In genomic region chr17:5413682-5414081, GRCh38 we compare ENCODE assay signal across 9 cellular contexts. TPM values are rescaled to one million over a fixed set of nuclear protein-coding genes. Genes with fewer than 3 reads are reported as not detected.
DNase-seq lines count a peak whose midpoint lies in the region; ATAC-seq and TF ChIP-seq lines count a peak whose summit lies in the region.
"Had no signal": no experiment of that assay in that cellular context is flagged by ENCODE, and none has a peak within 500 bp of the region (broad histone marks: within the 10 kb centered on the region; RNA-seq: fewer than 3 reads in every experiment).

No MANE protein-coding gene starts in this region.

- ATAC-seq in GM18858 (IDR thresholded peaks at IDR 0.05; ENCODE audit: unreplicated experiment): no peak
- no peak for ATAC-seq in HG02970 (IDR thresholded peaks at IDR 0.05; ENCODE audit: low FRiP score, unreplicated experiment)
- ATAC-seq: left ventricle myocardium superior had no signal

- in situ Hi-C loops in ACHN (cut with HindIII; ENCODE audit: low pct_ligation_motif_present, low pct_unique_long_range_greater_than_20kb, low sequenced_read_pairs): no loop called here

- peaks cover 1% of the 10 kb centered on the region for H3K9me3 Mint-ChIP-seq in glutamatergic neuron (ENCODE audit: unreplicated experiment)

- peaks cover 3% of the 10 kb centered on the region for H3K27me3 Mint-ChIP-seq in glutamatergic neuron (ENCODE audit: unreplicated experiment)

- no peak overlapping the region for H3K27ac Mint-ChIP-seq in glutamatergic neuron (ENCODE audit: unreplicated experiment)

- TF ChIP-seq CTCF in glutamatergic neuron (IDR thresholded peaks at IDR 0.05; ENCODE audit: partially characterized antibody, unreplicated experiment): no peak

- no peak overlapping the region for H3K4me3 Mint-ChIP-seq in glutamatergic neuron (ENCODE audit: unreplicated experiment)

- H3K4me1 Mint-ChIP-seq in glutamatergic neuron (ENCODE audit: low read depth, unreplicated experiment): peaks cover 2% of the 10 kb centered on the region

- no peaks in the 10 kb centered on the region for H3K36me3 Mint-ChIP-seq in glutamatergic neuron (ENCODE audit: unreplicated experiment)

- DNase-seq in ACHN (peak; percentile 86), HS-5 (ENCODE audit: low read depth) (peak; percentile 91), amniotic stem cell (lab: John Stamatoyannopoulos, UW) (peak; percentile 58), kidney tubule cell (ENCODE audit: low spot score) (peak; percentile 68), glutamatergic neuron (no peak), NCI-H510A treated with DMSO at 0.1 percent for 48 hours (lab: John Stamatoyannopoulos, UW) (no peak)
- DNase-seq: left ventricle myocardium superior had no signal

RNA-seq across cellular contexts. Expression of gene NUP88, which starts 5.8 kb away (rescaled TPM):
- 74.5 TPM for total RNA-seq in glutamatergic neuron (ENCODE audit: unreplicated experiment)

RNA-seq across cellular contexts. Expression of gene RPAIN, which starts 6.3 kb away (rescaled TPM):
- total RNA-seq in glutamatergic neuron (ENCODE audit: unreplicated experiment): 168 TPM

RNA-seq across cellular contexts. Expression of gene C1QBP, which starts 25.3 kb away (rescaled TPM):
- total RNA-seq in glutamatergic neuron (ENCODE audit: unreplicated experiment): 96.4 TPM

RNA-seq across cellular contexts. Expression of gene DHX33, which starts 55.1 kb away (rescaled TPM):
- 23.9 TPM for total RNA-seq in glutamatergic neuron (ENCODE audit: unreplicated experiment)

Comparison
In these comparisons a context has a peak if more than half of its experiments do, and no peak if none do; other contexts are left out.
1. DNase-seq: peak in ACHN (single experiment), HS-5 (single experiment), amniotic stem cell (single experiment) and kidney tubule cell (single experiment); none in glutamatergic neuron (single experiment) and NCI-H510A treated with DMSO at 0.1 percent for 48 hours (single experiment).